10 cellular contexts compared by ENCODE assay signal in the genomic region with DNA sequence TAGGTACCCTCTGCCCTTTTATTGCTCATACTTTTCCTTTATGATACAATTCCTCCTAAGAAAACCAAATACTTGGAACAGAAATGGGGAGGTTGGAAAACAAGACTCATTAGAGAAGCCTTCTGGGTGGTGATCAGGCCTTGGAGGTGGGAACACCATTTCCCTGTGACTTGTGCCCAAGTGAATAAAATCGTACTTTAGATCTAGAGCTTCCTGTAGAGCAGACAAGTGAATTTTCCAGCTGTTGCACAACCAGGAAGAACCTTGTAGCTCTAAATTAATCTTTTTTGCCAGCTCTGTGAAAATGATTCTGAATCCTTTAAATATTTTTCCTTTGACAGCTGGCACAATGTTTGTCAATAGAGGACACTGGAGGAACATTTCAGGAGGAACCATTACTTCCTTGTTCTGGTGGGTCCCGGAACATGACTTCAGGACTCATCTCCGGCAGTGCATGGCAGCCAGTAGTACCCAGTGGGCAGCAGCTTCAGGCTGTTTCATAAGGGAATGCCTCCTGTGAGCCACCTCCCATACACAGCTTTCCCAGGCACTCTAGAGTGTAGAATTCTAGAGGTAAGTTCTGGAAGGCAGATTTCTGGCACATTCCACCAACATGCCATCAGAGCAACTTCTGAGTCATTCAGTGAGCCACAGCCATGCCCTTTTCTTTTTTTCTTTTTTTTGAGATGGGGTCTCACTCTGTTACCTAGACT. TPM values are rescaled to one million over a fixed set of nuclear protein-coding genes. Genes with fewer than 3 reads are reported as not detected.
DNase-seq lines count a peak whose midpoint lies in the region; TF ChIP-seq lines count a peak whose summit lies in the region.
"Had no signal": no experiment of that assay in that cellular context is flagged by ENCODE, and none has a peak within 500 bp of the region (broad histone marks: within the 10 kb centered on the region; RNA-seq: fewer than 3 reads in every experiment).

No MANE protein-coding gene starts in this region.

- WGBS in stomach, 5 donors: 39 to 68% (median 60%) methylated on average over 3 of the region's 3 CpGs

- H3K27me3 ChIP-seq in breast epithelium: no peaks in the 10 kb centered on the region
- H3K27me3 ChIP-seq in kidney epithelial cell (ENCODE audit: control insufficient read depth, insufficient read depth, low read length): no peaks in the 10 kb centered on the region
- H3K27me3 ChIP-seq in stomach: no peaks in the 10 kb centered on the region

- intact Hi-C loops in breast epithelium (cut with DNase I; ENCODE audit: low total_unique reads): no loop called here
- intact Hi-C loops in stomach (cut with DNase I; ENCODE audit: low total_unique reads): no loop called here

- peaks cover 0 to 7% of the 10 kb centered on the region in 2 donors for H3K4me1 ChIP-seq in breast epithelium
- peaks cover 15 to 38% (median 32%) of the 10 kb centered on the region in 4 donors for H3K4me1 ChIP-seq in stomach

- TF ChIP-seq POLR2A in breast epithelium (IDR thresholded peaks at IDR 0.05) (no peak), stomach (IDR thresholded peaks at IDR 0.05) (no peak)

- H3K36me3 ChIP-seq in breast epithelium (no peaks in the 10 kb centered on the region), kidney epithelial cell (ENCODE audit: control insufficient read depth, insufficient read depth, low read length) (no peaks in the 10 kb centered on the region), stomach (no peaks in the 10 kb centered on the region)

- H3K4me3 ChIP-seq in breast epithelium (no peak overlapping the region), kidney epithelial cell (ENCODE audit: low read depth, low read length) (no peak overlapping the region), stomach (no peak overlapping the region)

- peak; percentile 45 for DNase-seq in NCI-H226
- peak in 1 of 2 donors; percentile 52 for DNase-seq in breast epithelium (ENCODE audit: low spot score in 2 of 2)
- DNase-seq in kidney epithelial cell (ENCODE audit: low read depth): peak; percentile 50
- no peak for DNase-seq in stomach
- DNase-seq in GOT3 (lab: John Stamatoyannopoulos, UW): no peak
- no peak for DNase-seq in activated CD4-positive, alpha-beta T cell treated with anti-CD3 and anti-CD28 coated beads for 4 hours
- DNase-seq in NCI-H526 (lab: John Stamatoyannopoulos, UW): no peak
- DNase-seq: activated naive CD4-positive, alpha-beta T cell treated with anti-CD3 and anti-CD28 coated beads for 36 hours; NCI-H1417 treated with DMSO at 0.1 percent for 48 hours; OCI-M1 had no signal

- TF ChIP-seq CTCF in breast epithelium (IDR thresholded peaks at IDR 0.05): no peak
- TF ChIP-seq CTCF in kidney epithelial cell (IDR thresholded peaks at IDR 0.05; ENCODE audit: insufficient read depth, low read length, poor library complexity, severe bottlenecking): no peak
- TF ChIP-seq CTCF in stomach (IDR thresholded peaks at IDR 0.05): no peak

- no peak for TF ChIP-seq EP300 in stomach (IDR thresholded peaks at IDR 0.05)

- peak overlapping the region; percentile 83 for H3K27ac ChIP-seq in breast epithelium
- peak overlapping the region; percentile 23 to 76 (median 35) for H3K27ac ChIP-seq in stomach

- H3K9me3 ChIP-seq in breast epithelium (no peaks in the 10 kb centered on the region), stomach (no peaks in the 10 kb centered on the region)

RNA-seq across cellular contexts. Expression of a gene that starts 5.6 kb away (rescaled TPM):
- 10 to 100 TPM; 43.3 to 70.7 (median 54.2) TPM for total RNA-seq in breast epithelium
- 61.0 and 65.0 TPM in 2 replicates for total RNA-seq in kidney epithelial cell
- 10 to 100 TPM; 14.9 to 82.9 (median 15.6) TPM for total RNA-seq in stomach
- polyA plus RNA-seq in stomach: 10 to 100 TPM; 29.4 to 35.5 (median 29.5) TPM

RNA-seq across cellular contexts. Expression of a gene that starts 17.8 kb away (rescaled TPM):
- 100 to 1,000 TPM in 2 of 3 donors, 10 to 100 TPM in 1; 92.2 to 169 (median 147) TPM for total RNA-seq in breast epithelium
- total RNA-seq in kidney epithelial cell: 231 and 250 TPM in 2 replicates
- total RNA-seq in stomach: 100 to 1,000 TPM in 1 of 5 donors, 10 to 100 TPM in 4; 17.1 to 138 (median 41.5) TPM
- 100 to 1,000 TPM in 1 of 3 donors, 10 to 100 TPM in 2; 49.1 to 103 (median 98.9) TPM for polyA plus RNA-seq in stomach

RNA-seq across cellular contexts. Expression of a gene that starts 19.1 kb away (rescaled TPM):
- total RNA-seq in breast epithelium (100 to 1,000 TPM in 1 of 3 donors, 10 to 100 TPM in 2; 37.1 to 112 (median 71.8) TPM), kidney epithelial cell (54.8 and 58.1 TPM in 2 replicates), stomach (100 to 1,000 TPM in 1 of 5 donors, 10 to 100 TPM in 4; 21.7 to 111 (median 74.3) TPM)
- polyA plus RNA-seq in stomach: 10 to 100 TPM; 41.3 to 53.2 (median 46.0) TPM

RNA-seq across cellular contexts. Expression of a gene that starts 24.7 kb away (rescaled TPM):
- total RNA-seq in breast epithelium (10 to 100 TPM in 2 of 3 donors, 1 to 10 TPM in 1; 6.1 to 40.0 (median 28.5) TPM), kidney epithelial cell (1.3 and 2.0 TPM in 2 replicates), stomach (not detected)
- 10 to 100 TPM in 2 of 3 donors, 1 to 10 TPM in 1; 5.7 to 64.8 (median 45.5) TPM for polyA plus RNA-seq in stomach
- total RNA-seq: activated naive CD4-positive, alpha-beta T cell treated with anti-CD3 and anti-CD28 coated beads for 36 hours had no signal

RNA-seq across cellular contexts. Expression of a gene that starts 25.5 kb away (rescaled TPM):
- total RNA-seq in breast epithelium: 100 to 1,000 TPM in 1 of 3 donors, 10 to 100 TPM in 2; 19.9 to 134 (median 46.5) TPM
- 2.0 and 2.1 TPM in 2 replicates for total RNA-seq in kidney epithelial cell
- 10 to 100 TPM in 2 of 5 donors, 1 to 10 TPM in 3; 5.4 to 39.7 (median 6.6) TPM for total RNA-seq in stomach
- 1 to 10 TPM; 1.4 to 5.7 (median 2.4) TPM for polyA plus RNA-seq in stomach

Comparison
In these comparisons a context has a peak if more than half of its experiments do, and no peak if none do; other contexts are left out.
1. DNase-seq: peak in NCI-H226 (single experiment) and kidney epithelial cell (single experiment); none in stomach (single experiment), GOT3 (single experiment), activated CD4-positive, alpha-beta T cell treated with anti-CD3 and anti-CD28 coated beads for 4 hours (0 of 2) and NCI-H526 (0 of 2).